In the genomic region with DNA sequence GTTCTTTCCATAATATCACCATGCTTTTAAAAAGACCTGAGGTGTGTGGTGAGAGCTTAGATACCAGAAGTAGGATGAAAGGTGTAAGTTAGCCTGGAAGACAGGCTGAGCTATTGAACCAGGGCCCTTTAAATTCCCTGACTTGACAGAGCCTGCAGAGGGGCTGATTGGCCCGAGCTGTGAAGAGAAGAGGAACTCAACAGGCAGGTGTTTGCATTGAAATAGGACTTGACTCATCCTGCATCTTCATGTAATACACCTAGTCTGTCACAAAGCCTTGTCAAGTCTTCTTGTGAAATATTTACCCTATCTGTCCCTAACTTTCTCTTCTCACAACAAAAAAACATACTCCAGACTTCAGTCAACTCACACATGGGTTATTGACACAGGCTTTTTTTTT, we compare ENCODE assay signal across 2 cellular contexts.
TF ChIP-seq lines count a peak whose summit lies in the region.

No MANE protein-coding gene starts in this region.

TF ChIP-seq in GM23338, 12 proteins besides CTCF, POLR2A, EP300 and RAD21 (continued from another document):
- TF ChIP-seq ZNF114 (CRISPR knock-in tag; IDR thresholded peaks at IDR 0.05) (no peak), REST (IDR thresholded peaks at IDR 0.05; ENCODE audit: unreplicated experiment) (no peak), JUNB (IDR thresholded peaks at IDR 0.05; ENCODE audit: unreplicated experiment) (no peak), STAT1 (IDR thresholded peaks at IDR 0.05; ENCODE audit: unreplicated experiment) (no peak), POLR2AphosphoS5 (IDR thresholded peaks at IDR 0.05; ENCODE audit: low read depth) (no peak), EZH2phosphoT487 (IDR thresholded peaks at IDR 0.05; ENCODE audit: unreplicated experiment) (no peak), ZNF331 (CRISPR knock-in tag; IDR thresholded peaks at IDR 0.05; ENCODE audit: low read depth) (no peak), NANOG (IDR thresholded peaks at IDR 0.05; ENCODE audit: borderline replicate concordance) (no peak), CREB1 (CRISPR knock-in tag; IDR thresholded peaks at IDR 0.05; ENCODE audit: low read depth) (no peak)
- TF ChIP-seq, protein P1, sequence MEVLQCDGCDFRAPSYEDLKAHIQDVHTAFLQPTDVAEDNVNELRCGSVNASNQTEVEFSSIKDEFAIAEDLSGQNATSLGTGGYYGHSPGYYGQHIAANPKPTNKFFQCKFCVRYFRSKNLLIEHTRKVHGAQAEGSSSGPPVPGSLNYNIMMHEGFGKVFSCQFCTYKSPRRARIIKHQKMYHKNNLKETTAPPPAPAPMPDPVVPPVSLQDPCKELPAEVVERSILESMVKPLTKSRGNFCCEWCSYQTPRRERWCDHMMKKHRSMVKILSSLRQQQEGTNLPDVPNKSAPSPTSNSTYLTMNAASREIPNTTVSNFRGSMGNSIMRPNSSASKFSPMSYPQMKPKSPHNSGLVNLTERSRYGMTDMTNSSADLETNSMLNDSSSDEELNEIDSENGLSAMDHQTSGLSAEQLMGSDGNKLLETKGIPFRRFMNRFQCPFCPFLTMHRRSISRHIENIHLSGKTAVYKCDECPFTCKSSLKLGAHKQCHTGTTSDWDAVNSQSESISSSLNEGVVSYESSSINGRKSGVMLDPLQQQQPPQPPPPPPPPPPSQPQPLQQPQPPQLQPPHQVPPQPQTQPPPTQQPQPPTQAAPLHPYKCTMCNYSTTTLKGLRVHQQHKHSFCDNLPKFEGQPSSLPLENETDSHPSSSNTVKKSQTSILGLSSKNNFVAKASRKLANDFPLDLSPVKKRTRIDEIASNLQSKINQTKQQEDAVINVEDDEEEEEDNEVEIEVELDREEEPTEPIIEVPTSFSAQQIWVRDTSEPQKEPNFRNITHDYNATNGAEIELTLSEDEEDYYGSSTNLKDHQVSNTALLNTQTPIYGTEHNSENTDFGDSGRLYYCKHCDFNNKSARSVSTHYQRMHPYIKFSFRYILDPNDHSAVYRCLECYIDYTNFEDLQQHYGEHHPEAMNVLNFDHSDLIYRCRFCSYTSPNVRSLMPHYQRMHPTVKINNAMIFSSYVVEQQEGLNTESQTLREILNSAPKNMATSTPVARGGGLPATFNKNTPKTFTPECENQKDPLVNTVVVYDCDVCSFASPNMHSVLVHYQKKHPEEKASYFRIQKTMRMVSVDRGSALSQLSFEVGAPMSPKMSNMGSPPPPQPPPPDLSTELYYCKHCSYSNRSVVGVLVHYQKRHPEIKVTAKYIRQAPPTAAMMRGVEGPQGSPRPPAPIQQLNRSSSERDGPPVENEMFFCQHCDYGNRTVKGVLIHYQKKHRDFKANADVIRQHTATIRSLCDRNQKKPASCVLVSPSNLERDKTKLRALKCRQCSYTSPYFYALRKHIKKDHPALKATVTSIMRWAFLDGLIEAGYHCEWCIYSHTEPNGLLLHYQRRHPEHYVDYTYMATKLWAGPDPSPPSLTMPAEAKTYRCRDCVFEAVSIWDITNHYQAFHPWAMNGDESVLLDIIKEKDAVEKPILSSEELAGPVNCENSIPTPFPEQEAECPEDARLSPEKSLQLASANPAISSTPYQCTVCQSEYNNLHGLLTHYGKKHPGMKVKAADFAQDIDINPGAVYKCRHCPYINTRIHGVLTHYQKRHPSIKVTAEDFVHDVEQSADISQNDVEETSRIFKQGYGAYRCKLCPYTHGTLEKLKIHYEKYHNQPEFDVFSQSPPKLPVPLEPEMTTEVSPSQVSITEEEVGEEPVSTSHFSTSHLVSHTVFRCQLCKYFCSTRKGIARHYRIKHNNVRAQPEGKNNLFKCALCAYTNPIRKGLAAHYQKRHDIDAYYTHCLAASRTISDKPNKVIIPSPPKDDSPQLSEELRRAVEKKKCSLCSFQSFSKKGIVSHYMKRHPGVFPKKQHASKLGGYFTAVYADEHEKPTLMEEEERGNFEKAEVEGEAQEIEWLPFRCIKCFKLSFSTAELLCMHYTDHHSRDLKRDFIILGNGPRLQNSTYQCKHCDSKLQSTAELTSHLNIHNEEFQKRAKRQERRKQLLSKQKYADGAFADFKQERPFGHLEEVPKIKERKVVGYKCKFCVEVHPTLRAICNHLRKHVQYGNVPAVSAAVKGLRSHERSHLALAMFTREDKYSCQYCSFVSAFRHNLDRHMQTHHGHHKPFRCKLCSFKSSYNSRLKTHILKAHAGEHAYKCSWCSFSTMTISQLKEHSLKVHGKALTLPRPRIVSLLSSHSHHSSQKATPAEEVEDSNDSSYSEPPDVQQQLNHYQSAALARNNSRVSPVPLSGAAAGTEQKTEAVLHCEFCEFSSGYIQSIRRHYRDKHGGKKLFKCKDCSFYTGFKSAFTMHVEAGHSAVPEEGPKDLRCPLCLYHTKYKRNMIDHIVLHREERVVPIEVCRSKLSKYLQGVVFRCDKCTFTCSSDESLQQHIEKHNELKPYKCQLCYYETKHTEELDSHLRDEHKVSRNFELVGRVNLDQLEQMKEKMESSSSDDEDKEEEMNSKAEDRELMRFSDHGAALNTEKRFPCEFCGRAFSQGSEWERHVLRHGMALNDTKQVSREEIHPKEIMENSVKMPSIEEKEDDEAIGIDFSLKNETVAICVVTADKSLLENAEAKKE (CRISPR knock-in tag; IDR thresholded peaks at IDR 0.05), result no peak

TF ChIP-seq in WTC11, 78 proteins besides CTCF, POLR2A, EP300 and RAD21:
- TF ChIP-seq AFF4 (CRISPR knock-in tag; IDR thresholded peaks at IDR 0.05; ENCODE audit: borderline replicate concordance) (no peak), FOXP1 (CRISPR knock-in tag; IDR thresholded peaks at IDR 0.05; ENCODE audit: borderline replicate concordance) (no peak)
TF ChIP-seq in WTC11: peak in this region for 0.
